Comparison of ENCODE assay signal across 8 cellular contexts in the genomic region with DNA sequence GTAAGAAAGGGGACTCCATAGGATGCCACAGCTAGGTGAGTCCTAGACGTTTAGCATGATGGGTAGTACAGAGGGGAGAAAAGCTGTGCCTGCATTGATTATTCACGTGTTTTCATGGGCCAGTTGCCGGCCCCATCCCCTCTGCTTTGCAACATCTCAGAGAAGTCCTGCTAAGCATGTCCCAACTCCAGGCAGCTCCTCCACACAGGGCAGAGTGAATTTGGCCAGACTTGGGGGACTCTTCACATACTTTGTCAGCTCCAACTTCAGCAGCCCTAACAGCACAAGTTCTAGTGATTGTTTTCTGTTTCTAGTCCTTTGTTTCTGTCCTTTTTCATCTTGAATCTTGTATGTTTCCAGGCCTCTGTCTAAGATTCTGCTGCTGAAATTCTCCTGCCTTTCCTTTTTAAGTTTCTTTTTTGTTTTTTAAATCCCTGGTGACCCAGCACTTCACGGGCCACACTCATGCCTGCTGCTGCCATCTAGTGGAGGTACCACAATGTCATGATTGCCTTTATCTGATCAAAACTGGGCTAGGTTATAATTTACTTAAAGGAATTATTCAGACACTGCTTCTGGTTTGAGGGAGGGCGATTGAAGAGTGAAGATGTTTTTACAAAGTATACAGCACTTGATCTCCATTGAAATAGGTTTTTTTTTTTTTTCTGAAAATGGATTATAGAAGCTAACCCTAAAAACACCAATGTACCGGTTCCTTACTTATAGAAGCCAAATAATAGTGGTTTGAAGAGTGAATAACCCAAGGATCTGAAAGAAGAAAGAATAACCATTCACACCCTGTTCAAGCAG.
A peak's percentile ranks its signal among the peaks of the same experiment; 100 is the strongest.
DNase-seq lines count a peak whose midpoint lies in the region; ATAC-seq and TF ChIP-seq lines count a peak whose summit lies in the region.

No MANE protein-coding gene starts in this region.

- no peaks in the 10 kb centered on the region for H3K9me2 ChIP-seq in GM23248 (ENCODE audit: insufficient read depth)

- H3K4me1 ChIP-seq in GM23248 (ENCODE audit: insufficient read depth): peaks cover 17% of the 10 kb centered on the region
- H3K4me1 ChIP-seq in cardiac muscle cell (ENCODE audit: low read depth): peaks cover 8% of the 10 kb centered on the region

- H3K27ac ChIP-seq in GM23248 (no peak overlapping the region), cardiac muscle cell (peak overlapping the region; percentile 10)

- H4K20me1 ChIP-seq in GM23248 (ENCODE audit: insufficient read depth): no peaks in the 10 kb centered on the region

- peaks cover 16% of the 10 kb centered on the region for H3K27me3 Mint-ChIP-seq in activated T-helper 17 cell treated with anti-CD3 and anti-CD28 coated beads, Interleukin-2, amount 50 U/mL, for 72 hours

- no peaks in the 10 kb centered on the region for H3K9me3 Mint-ChIP-seq in activated T-helper 17 cell treated with anti-CD3 and anti-CD28 coated beads, Interleukin-2, amount 50 U/mL, for 72 hours

- no peaks in the 10 kb centered on the region for H3K36me3 Mint-ChIP-seq in activated T-helper 17 cell treated with anti-CD3 and anti-CD28 coated beads, Interleukin-2, amount 50 U/mL, for 72 hours (ENCODE audit: low read depth)

- H3K36me3 ChIP-seq in GM23248 (ENCODE audit: low read depth): no peaks in the 10 kb centered on the region
- H3K36me3 ChIP-seq in cardiac muscle cell: no peaks in the 10 kb centered on the region

- in situ Hi-C loops in GM23248 (cut with MboI): no loop called here

- H3K79me2 ChIP-seq in GM23248 (ENCODE audit: insufficient read depth): no peaks in the 10 kb centered on the region

- H3K4me3 Mint-ChIP-seq in activated T-helper 17 cell treated with anti-CD3 and anti-CD28 coated beads, Interleukin-2, amount 50 U/mL, for 72 hours: no peak overlapping the region

- peak; percentile 37 for ATAC-seq in activated T-helper 17 cell treated with anti-CD3 and anti-CD28 coated beads, Interleukin-2, amount 50 U/mL, for 72 hours (replicated peaks)

- H3F3A ChIP-seq in GM23248 (ENCODE audit: insufficient read depth): peaks cover 7% of the 10 kb centered on the region; the same call in 1 of the 2 replicates

- H3K27me3 ChIP-seq in GM23248 (replicated peaks; ENCODE audit: insufficient read depth) (no peaks in the 10 kb centered on the region), cardiac muscle cell (no peaks in the 10 kb centered on the region)

- peak; percentile 76 for TF ChIP-seq CTCF in cardiac muscle cell (IDR thresholded peaks at IDR 0.05; ENCODE audit: low read depth, low read length)

- WGBS in GM23248 (ENCODE audit: low coverage in 1 of 2, low lambda C conversion rate in 2 of 2, missing lambda C conversion rate in 2 of 2), 2 experiments: 29 to 31% methylated on average over 6 of the region's 6 CpGs

- no peaks in the 10 kb centered on the region for H3K9me3 ChIP-seq in GM23248 (ENCODE audit: low read depth)
- no peaks in the 10 kb centered on the region for H3K9me3 ChIP-seq in cardiac muscle cell (ENCODE audit: low read depth)

- H3K4me1 Mint-ChIP-seq in activated T-helper 17 cell treated with anti-CD3 and anti-CD28 coated beads, Interleukin-2, amount 50 U/mL, for 72 hours: no peaks in the 10 kb centered on the region

- H2AFZ ChIP-seq in GM23248: peak overlapping the region; percentile 74

- 0 out of 2 replicates have a peak overlapping the region, but pooled peaks have one; percentile 11 for H3K9ac ChIP-seq in GM23248

- no peak overlapping the region for H3K27ac Mint-ChIP-seq in activated T-helper 17 cell treated with anti-CD3 and anti-CD28 coated beads, Interleukin-2, amount 50 U/mL, for 72 hours

- peak overlapping the region; percentile 60 for H3K4me2 ChIP-seq in GM23248 (ENCODE audit: unreplicated experiment)

- peak; percentile 15 for DNase-seq in activated CD8-positive, alpha-beta memory T cell treated with anti-CD3 and anti-CD28 coated beads, Interleukin-2, amount 50 U/mL, for 4 hours
- DNase-seq in activated CD8-positive, alpha-beta memory T cell treated with anti-CD3 and anti-CD28 coated beads, Interleukin-2, amount 50 U/mL, for 48 hours: no peak
- DNase-seq in GM23248 (peak; percentile 77), LoVo (ENCODE audit: low spot score) (peak; percentile 59), cardiac muscle cell (ENCODE audit: low read depth in 1 of 2, low spot score in 1 of 2) (peak; percentile 61 to 81), putamen (ENCODE audit: low spot score) (peak; percentile 24), NCI-H1092 treated with DMSO at 0.1 percent for 48 hours (lab: John Stamatoyannopoulos, UW) (no peak)

- H3K4me3 ChIP-seq in GM23248: no peak overlapping the region
- no peak overlapping the region for H3K4me3 ChIP-seq in cardiac muscle cell

Comparison
In these comparisons a context has a peak if more than half of its experiments do, and no peak if none do; other contexts are left out.
1. DNase-seq: peak in activated CD8-positive, alpha-beta memory T cell treated with anti-CD3 and anti-CD28 coated beads, Interleukin-2, amount 50 U/mL, for 4 hours (single experiment), GM23248 (single experiment), LoVo (single experiment), cardiac muscle cell (2 of 2) and putamen (single experiment); none in activated CD8-positive, alpha-beta memory T cell treated with anti-CD3 and anti-CD28 coated beads, Interleukin-2, amount 50 U/mL, for 48 hours (single experiment) and NCI-H1092 treated with DMSO at 0.1 percent for 48 hours (single experiment).